Comparison of ENCODE assay signal across 19 cellular contexts in genomic region chr9:115498338-115498737, GRCh38.
DNase-seq lines count a peak whose midpoint lies in the region; ATAC-seq and TF ChIP-seq lines count a peak whose summit lies in the region.
"Had no signal": no experiment of that assay in that cellular context is flagged by ENCODE, and none has a peak within 500 bp of the region (broad histone marks: within the 10 kb centered on the region; RNA-seq: fewer than 3 reads in every experiment).

No MANE protein-coding gene starts in this region.

- no peaks in the 10 kb centered on the region for H3K4me1 ChIP-seq in lower lobe of right lung

- no peaks in the 10 kb centered on the region for H3K27me3 Mint-ChIP-seq in nephron progenitor cell (ENCODE audit: low read depth, poor library complexity)

- no peak for ATAC-seq in HG02798 (IDR thresholded peaks at IDR 0.05; ENCODE audit: poor library complexity, unreplicated experiment)
- no peak for ATAC-seq in HG02884 (IDR thresholded peaks at IDR 0.05; ENCODE audit: unreplicated experiment)
- no peak for ATAC-seq in lower lobe of right lung
- no peak for ATAC-seq in HG02970 (IDR thresholded peaks at IDR 0.05; ENCODE audit: low FRiP score, unreplicated experiment)
- ATAC-seq: Panc1, SK-N-SH treated with all-trans-retinoic acid at 6 μM for 48 hours had no signal

- DNase-seq in LoVo (ENCODE audit: low spot score) (peak; percentile 42), epithelial cell of esophagus (ENCODE audit: low read depth) (peak; percentile 81), nephron progenitor cell (no peak), lower lobe of right lung (no peak)
- DNase-seq: CD4-positive, alpha-beta memory T cell; HFFc6; Kasumi-1; NCI-H1048; NCI-H2107; NCI-H345; NCI-H526 treated with DMSO at 0.1 percent for 48 hours; SHP77 had no signal

- H3K36me3 ChIP-seq in lower lobe of right lung: no peaks in the 10 kb centered on the region

- no peak; the same call in 1 of the 2 replicates for TF ChIP-seq CTCF in C4-2B (conservative IDR thresholded peaks at IDR 0.05)
- peak; percentile 38 for TF ChIP-seq CTCF in epithelial cell of esophagus (IDR thresholded peaks at IDR 0.05; ENCODE audit: insufficient read depth, low read depth, low read length, missing control alignments)
- no peak for TF ChIP-seq CTCF in nephron progenitor cell (IDR thresholded peaks at IDR 0.05)
- no peak for TF ChIP-seq CTCF in lower lobe of right lung (IDR thresholded peaks at IDR 0.05)

- H3K27ac ChIP-seq in C4-2B (peak overlapping the region; percentile 63), lower lobe of right lung (no peak overlapping the region)

- H3K27me3 ChIP-seq in lower lobe of right lung (ENCODE audit: low read depth): no peaks in the 10 kb centered on the region

- no peaks in the 10 kb centered on the region for H3K36me3 Mint-ChIP-seq in nephron progenitor cell (ENCODE audit: low read depth)
- H3K36me3 Mint-ChIP-seq: CD4-positive, alpha-beta memory T cell had no signal

- H3K4me3 ChIP-seq in epithelial cell of esophagus (ENCODE audit: low read length) (no peak overlapping the region), lower lobe of right lung (no peak overlapping the region)

- peaks cover 40% of the 10 kb centered on the region for H3K4me1 Mint-ChIP-seq in nephron progenitor cell
- H3K4me1 Mint-ChIP-seq: B cell had no signal

- H3K4me3 Mint-ChIP-seq in nephron progenitor cell: no peak overlapping the region
- H3K4me3 Mint-ChIP-seq: B cell; CD4-positive, alpha-beta memory T cell; HFFc6 had no signal

- intact Hi-C loops in lower lobe of right lung (cut with DNase I): no loop called here

- H3K27ac Mint-ChIP-seq in nephron progenitor cell: peak overlapping the region; percentile 65
- H3K27ac Mint-ChIP-seq: B cell; CD4-positive, alpha-beta memory T cell; HFFc6 had no signal

- H3K9me3 Mint-ChIP-seq in nephron progenitor cell: no peaks in the 10 kb centered on the region
- H3K9me3 Mint-ChIP-seq: CD4-positive, alpha-beta memory T cell; HFFc6 had no signal

- H3K9me3 ChIP-seq in lower lobe of right lung: no peaks in the 10 kb centered on the region

Comparison
In these comparisons a context has a peak if more than half of its experiments do, and no peak if none do; other contexts are left out.
1. DNase-seq: peak in LoVo (single experiment) and epithelial cell of esophagus (single experiment); none in nephron progenitor cell (single experiment) and lower lobe of right lung (single experiment).